ENCODE assay signal across 15 cellular contexts in the genomic region with DNA sequence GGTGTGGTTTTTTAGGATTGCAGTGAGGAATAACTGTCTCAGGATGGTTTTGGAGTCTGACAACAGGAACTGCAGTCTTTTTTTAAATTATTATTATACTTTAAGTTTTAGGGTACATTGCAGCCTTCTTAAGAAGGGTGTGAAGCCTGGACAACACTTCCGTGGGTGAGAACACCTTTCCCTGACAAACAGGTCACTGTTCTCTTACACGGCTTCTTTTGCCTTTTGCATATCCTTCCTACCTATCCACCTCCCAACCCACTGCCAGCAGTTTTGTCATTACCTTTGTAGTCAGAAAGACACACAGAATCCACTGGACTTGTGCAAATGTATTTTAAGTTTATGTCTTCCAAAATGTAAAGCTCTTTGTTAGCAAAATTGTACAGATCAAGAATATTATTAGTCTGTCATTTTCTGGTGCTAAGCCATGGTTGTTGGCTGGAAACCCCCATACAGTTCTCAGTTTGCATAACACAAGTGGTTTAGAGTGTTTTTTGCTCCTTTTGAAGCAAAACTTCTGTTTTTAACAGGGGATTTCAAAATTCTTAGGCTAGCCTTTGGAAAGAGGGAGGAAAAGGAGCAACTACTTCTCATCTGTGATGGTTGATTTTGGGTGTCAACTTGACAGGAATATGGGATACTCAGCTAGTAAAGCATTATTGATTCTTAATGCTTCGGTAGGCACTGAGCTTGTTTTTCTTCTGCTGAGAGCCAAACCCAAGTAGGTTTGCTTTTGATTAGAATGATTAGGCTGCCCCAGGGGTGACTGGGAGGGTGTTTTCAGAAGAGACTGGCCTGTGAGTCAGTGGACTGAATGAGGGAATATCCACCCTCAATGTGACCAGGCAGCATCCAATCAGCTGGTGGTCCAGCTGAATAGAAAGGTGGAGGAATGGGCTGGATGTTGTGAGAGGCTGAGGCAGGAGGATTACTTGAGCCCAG. TPM values are rescaled to one million over a fixed set of nuclear protein-coding genes. Genes with fewer than 3 reads are reported as not detected.
DNase-seq lines count a peak whose midpoint lies in the region; ATAC-seq and TF ChIP-seq lines count a peak whose summit lies in the region.
"Had no signal": no experiment of that assay in that cellular context is flagged by ENCODE, and none has a peak within 500 bp of the region (broad histone marks: within the 10 kb centered on the region; RNA-seq: fewer than 3 reads in every experiment).

No MANE protein-coding gene starts in this region.

- CTCF ChIA-PET in activated B cell treated with CpG ODN at 0.5 μM for 24 hours (lab: Charles Lee) = no interaction called here

- H3K4me1 ChIP-seq in GM23248 (ENCODE audit: insufficient read depth) = no peaks in the 10 kb centered on the region

- intact Hi-C loops in activated B cell treated with CpG ODN at 0.5 μM for 24 hours (cut with micrococcal nuclease) = no loop called here

- no peaks in the 10 kb centered on the region for H3K27me3 ChIP-seq in GM23248 (replicated peaks; ENCODE audit: insufficient read depth)
- H3K27me3 ChIP-seq: cardiac muscle cell had no signal

- peaks cover 11% of the 10 kb centered on the region for H3K4me1 Mint-ChIP-seq in activated B cell treated with CpG ODN at 0.5 μM for 24 hours

- H4K20me1 ChIP-seq in GM23248 (ENCODE audit: insufficient read depth) = no peaks in the 10 kb centered on the region

- H3K79me2 ChIP-seq in GM23248 (ENCODE audit: insufficient read depth) = no peaks in the 10 kb centered on the region

- H3K9me2 ChIP-seq in GM23248 (ENCODE audit: insufficient read depth) = no peaks in the 10 kb centered on the region

- H3K27ac Mint-ChIP-seq in activated B cell treated with CpG ODN at 0.5 μM for 24 hours = peak overlapping the region; percentile 21
- H3K27ac Mint-ChIP-seq: stimulated activated naive B cell treated with anti-CD40 and anti-IgM and Interleukin-4, amounts not matched to agents 10 μg/mL and 1 μg/mL and 100 μg/mL, for 72 hours had no signal

- POLR2A ChIA-PET in activated B cell treated with CpG ODN at 0.5 μM for 24 hours (lab: Charles Lee) = no interaction called here

- H3K36me3 ChIP-seq in GM23248 (ENCODE audit: low read depth) = no peaks in the 10 kb centered on the region
- H3K36me3 ChIP-seq: cardiac muscle cell had no signal

- H3K27me3 Mint-ChIP-seq in activated B cell treated with CpG ODN at 0.5 μM for 24 hours = no peaks in the 10 kb centered on the region

- no peak overlapping the region for H3K4me2 ChIP-seq in GM23248 (ENCODE audit: unreplicated experiment)

- in situ Hi-C loops in GM23248 (cut with MboI) = no loop called here

- H3K36me3 Mint-ChIP-seq in activated B cell treated with CpG ODN at 0.5 μM for 24 hours (ENCODE audit: low read depth) = no peaks in the 10 kb centered on the region
- H3K36me3 Mint-ChIP-seq: stimulated activated naive B cell treated with anti-CD40 and anti-IgM and Interleukin-4, amounts not matched to agents 10 μg/mL and 1 μg/mL and 100 μg/mL, for 72 hours had no signal

- WGBS in GM23248 (ENCODE audit: low coverage in 1 of 2, low lambda C conversion rate in 2 of 2, missing lambda C conversion rate in 2 of 2), 2 experiments = 34 to 45% methylated on average over 3 of the region's 3 CpGs

- H3K4me3 ChIP-seq in GM12865 (ENCODE audit: low read depth, low read length) (no peak overlapping the region; the same call in 1 of the 2 replicates), GM23248 (no peak overlapping the region)
- H3K4me3 ChIP-seq: cardiac muscle cell had no signal

- no peak overlapping the region for H3K9ac ChIP-seq in GM23248

- H3K9me3 Mint-ChIP-seq in activated B cell treated with CpG ODN at 0.5 μM for 24 hours = peaks cover 7% of the 10 kb centered on the region

- TF ChIP-seq CTCF in GM12865 (IDR thresholded peaks at IDR 0.05; ENCODE audit: insufficient read depth, low read depth, low read length, missing control alignments) = no peak
- no peak for TF ChIP-seq CTCF in activated B cell treated with CpG ODN at 0.5 μM for 24 hours (IDR thresholded peaks at IDR 0.05)

- no peak overlapping the region for H3K4me3 Mint-ChIP-seq in activated B cell treated with CpG ODN at 0.5 μM for 24 hours
- H3K4me3 Mint-ChIP-seq: naive thymus-derived CD8-positive, alpha-beta T cell; stimulated activated naive B cell treated with anti-CD40 and anti-IgM and Interleukin-4, amounts not matched to agents 10 μg/mL and 1 μg/mL and 100 μg/mL, for 72 hours had no signal

- H3K9me3 ChIP-seq in GM23248 (ENCODE audit: low read depth) = peaks cover 2% of the 10 kb centered on the region

- peak; percentile 65 for DNase-seq in GM12865 (ENCODE audit: low read depth)
- no peak for DNase-seq in activated B cell treated with CpG ODN at 0.5 μM for 24 hours
- DNase-seq in D341Med (ENCODE audit: low spot score) = no peak
- no peak for DNase-seq in HT-29 (ENCODE audit: low spot score)
- no peak for DNase-seq in GM23248
- DNase-seq: activated T-cell treated with anti-CD3 and anti-CD28 coated beads, Interleukin-2, amount 50 U/mL, for 48 hours; HCEC 1CT; IMR-90; naive thymus-derived CD8-positive, alpha-beta T cell; stimulated activated naive B cell treated with anti-CD40 and anti-IgM and Interleukin-4, amounts not matched to agents 10 μg/mL and 1 μg/mL and 100 μg/mL, for 72 hours had no signal

- no peak overlapping the region for H3K27ac ChIP-seq in GM23248
- H3K27ac ChIP-seq: cardiac muscle cell, epithelial cell of prostate had no signal

- H2AFZ ChIP-seq in GM23248 = no peak overlapping the region

- H3F3A ChIP-seq in GM23248 (ENCODE audit: insufficient read depth) = no peaks in the 10 kb centered on the region

- peak; percentile 73 for ATAC-seq in GM19397 (IDR thresholded peaks at IDR 0.05; ENCODE audit: unreplicated experiment)
- ATAC-seq in HG02852 (IDR thresholded peaks at IDR 0.05; ENCODE audit: unreplicated experiment) = peak; percentile 82
- ATAC-seq in activated B cell treated with CpG ODN at 0.5 μM for 24 hours (ENCODE audit: low read depth) = no peak
- no peak for ATAC-seq in HG03097 (IDR thresholded peaks at IDR 0.05; ENCODE audit: low FRiP score, unreplicated experiment)
- ATAC-seq: naive thymus-derived CD8-positive, alpha-beta T cell had no signal

RNA-seq across cellular contexts. Expression of gene KLHL2, which starts 29.4 kb away (rescaled TPM):
- total RNA-seq in activated B cell treated with CpG ODN at 0.5 μM for 24 hours = 21.5 and 21.9 TPM in 2 replicates
- total RNA-seq in HT-29 (2014; rRNA removed; shearing (Covaris generic)) = 10.0 and 11.9 TPM in 2 replicates
- total RNA-seq in GM23248 (2014; rRNA removed; shearing (Covaris generic)) = 14.8 and 20.2 TPM in 2 replicates
- polyA plus RNA-seq in GM23248 (2016; fragmentation: Nextera tagmentation; extraction: Ambion mirVana) = 10.9 and 11.0 TPM in 2 replicates

Comparison
In these comparisons a context has a peak if more than half of its experiments do, and no peak if none do; other contexts are left out.
1. ATAC-seq: peak in GM19397 (single experiment) and HG02852 (single experiment); none in activated B cell treated with CpG ODN at 0.5 μM for 24 hours (single experiment) and HG03097 (single experiment).